Comparison of ENCODE assay signal across 32 cellular contexts in the genomic region with DNA sequence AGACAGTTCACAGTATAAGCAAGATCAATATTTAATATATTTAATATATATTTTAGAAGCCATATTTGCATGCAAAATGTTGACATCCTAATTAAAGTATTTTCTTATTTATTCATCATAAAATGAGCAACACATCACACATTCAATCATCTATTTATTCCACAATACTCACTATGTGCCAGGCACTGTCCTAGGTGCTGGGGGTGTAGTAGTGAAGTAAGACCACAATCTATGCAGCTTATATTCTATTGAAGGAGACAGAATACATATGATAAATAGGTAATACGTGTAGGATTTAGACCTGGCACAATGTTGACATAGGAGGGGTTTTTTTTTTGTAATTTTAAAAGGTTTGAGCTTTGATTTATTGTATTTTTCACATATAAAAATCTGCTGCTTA.
A peak's percentile ranks its signal among the peaks of the same experiment; 100 is the strongest.
DNase-seq lines count a peak whose midpoint lies in the region; TF ChIP-seq lines count a peak whose summit lies in the region.
"Had no signal": no experiment of that assay in that cellular context is flagged by ENCODE, and none has a peak within 500 bp of the region (broad histone marks: within the 10 kb centered on the region; RNA-seq: fewer than 3 reads in every experiment).

No MANE protein-coding gene starts in this region.

- no peak for TF ChIP-seq POLR2A in esophagus squamous epithelium (IDR thresholded peaks at IDR 0.05)

- H3K4me1 ChIP-seq in colonic mucosa (no peaks in the 10 kb centered on the region), esophagus squamous epithelium (no peaks in the 10 kb centered on the region)
- H3K4me1 ChIP-seq: A549, BE2C, BLaER1, Caco-2 had no signal

- intact Hi-C loops in colonic mucosa (cut with DNase I): no loop called here
- intact Hi-C loops in esophagus squamous epithelium (cut with DNase I): no loop called here

- H3K27me3 ChIP-seq in colonic mucosa: no peaks in the 10 kb centered on the region
- H3K27me3 ChIP-seq in esophagus squamous epithelium: no peaks in the 10 kb centered on the region
- H3K27me3 ChIP-seq: BE2C; BLaER1; BLaER1 treated with 17β-estradiol and CSF1 and Interleukin-3, amounts not matched to agents 10 nM and 100 nM had no signal

- H3K4me3 ChIP-seq in colonic mucosa (no peak overlapping the region), esophagus squamous epithelium (no peak overlapping the region)
- H3K4me3 ChIP-seq: A549; BLaER1; BLaER1 treated with 17β-estradiol and CSF1 and Interleukin-3, amounts not matched to agents 10 nM and 100 nM had no signal

- no peaks in the 10 kb centered on the region for H3K36me3 ChIP-seq in colonic mucosa
- H3K36me3 ChIP-seq in esophagus squamous epithelium: no peaks in the 10 kb centered on the region
- H3K36me3 ChIP-seq: BE2C; BLaER1; BLaER1 treated with 17β-estradiol and CSF1 and Interleukin-3, amounts not matched to agents 10 nM and 100 nM had no signal

- WGBS in esophagus squamous epithelium, 2 donors: 16 to 24% methylated on average over 1 of the region's 1 CpG

- no peak for TF ChIP-seq EP300 in Ishikawa (IDR thresholded peaks at IDR 0.05; ENCODE audit: borderline replicate concordance)

- no peaks in the 10 kb centered on the region for H3K9me3 ChIP-seq in colonic mucosa
- H3K9me3 ChIP-seq in esophagus squamous epithelium: no peaks in the 10 kb centered on the region
- H3K9me3 ChIP-seq: A549; BE2C; BLaER1; BLaER1 treated with 17β-estradiol and CSF1 and Interleukin-3, amounts not matched to agents 10 nM and 100 nM; Caco-2 had no signal

- TF ChIP-seq RAD21 in Ishikawa (IDR thresholded peaks at IDR 0.05; ENCODE audit: low read depth): no peak

- H3K9ac ChIP-seq in colonic mucosa (ENCODE audit: low read depth in 2 of 2, low read length in 2 of 2): no peak overlapping the region
- H3K9ac ChIP-seq: BLaER1; BLaER1 treated with 17β-estradiol and CSF1 and Interleukin-3, amounts not matched to agents 10 nM and 100 nM had no signal

- H3K27ac ChIP-seq in 22Rv1 (peak overlapping the region; percentile 96), VCaP (peak overlapping the region; percentile 78; the same call in 1 of the 2 replicates), colonic mucosa (peak overlapping the region; percentile 87), esophagus squamous epithelium (no peak overlapping the region)
- H3K27ac ChIP-seq: A549; BLaER1; BLaER1 treated with 17β-estradiol and CSF1 and Interleukin-3, amounts not matched to agents 10 nM and 100 nM; C4-2B had no signal

- TF ChIP-seq CTCF in 22Rv1 (IDR thresholded peaks at IDR 0.05) (no peak), VCaP (conservative IDR thresholded peaks at IDR 0.05) (no peak), colonic mucosa (IDR thresholded peaks at IDR 0.05) (no peak), esophagus squamous epithelium (IDR thresholded peaks at IDR 0.05) (no peak)

- DNase-seq in colonic mucosa: no peak
- no peak for DNase-seq in NCI-H1694 (lab: John Stamatoyannopoulos, UW)
- no peak for DNase-seq in retina
- no peak for DNase-seq in esophagus squamous epithelium (lab: John Stamatoyannopoulos, UW)
- no peak for DNase-seq in A172 (ENCODE audit: low spot score)
- DNase-seq: 8988T; ACHN; AML-193; BE2C; C1 segment of cervical spinal cord; Caco-2; Calu3; CD4-positive, alpha-beta memory T cell; CD4-positive, alpha-beta T cell; CD4-positive, CD25-positive, alpha-beta regulatory T cell; CD8-positive, alpha-beta memory T cell; CD8-positive, alpha-beta T cell; COR-L47; DMS 273 treated with DMSO at 0.1 percent for 48 hours; DMS153; DMS53; DMS79; DMS79 treated with DMSO at 0.1 percent for 48 hours; DND-41; EL had no signal

TF ChIP-seq in Ishikawa, 13 proteins besides CTCF, POLR2A, EP300 and RAD21:
- no peak for TF ChIP-seq ZBTB7A (IDR thresholded peaks at IDR 0.05; ENCODE audit: low read depth)
- TF ChIP-seq, protein P1, sequence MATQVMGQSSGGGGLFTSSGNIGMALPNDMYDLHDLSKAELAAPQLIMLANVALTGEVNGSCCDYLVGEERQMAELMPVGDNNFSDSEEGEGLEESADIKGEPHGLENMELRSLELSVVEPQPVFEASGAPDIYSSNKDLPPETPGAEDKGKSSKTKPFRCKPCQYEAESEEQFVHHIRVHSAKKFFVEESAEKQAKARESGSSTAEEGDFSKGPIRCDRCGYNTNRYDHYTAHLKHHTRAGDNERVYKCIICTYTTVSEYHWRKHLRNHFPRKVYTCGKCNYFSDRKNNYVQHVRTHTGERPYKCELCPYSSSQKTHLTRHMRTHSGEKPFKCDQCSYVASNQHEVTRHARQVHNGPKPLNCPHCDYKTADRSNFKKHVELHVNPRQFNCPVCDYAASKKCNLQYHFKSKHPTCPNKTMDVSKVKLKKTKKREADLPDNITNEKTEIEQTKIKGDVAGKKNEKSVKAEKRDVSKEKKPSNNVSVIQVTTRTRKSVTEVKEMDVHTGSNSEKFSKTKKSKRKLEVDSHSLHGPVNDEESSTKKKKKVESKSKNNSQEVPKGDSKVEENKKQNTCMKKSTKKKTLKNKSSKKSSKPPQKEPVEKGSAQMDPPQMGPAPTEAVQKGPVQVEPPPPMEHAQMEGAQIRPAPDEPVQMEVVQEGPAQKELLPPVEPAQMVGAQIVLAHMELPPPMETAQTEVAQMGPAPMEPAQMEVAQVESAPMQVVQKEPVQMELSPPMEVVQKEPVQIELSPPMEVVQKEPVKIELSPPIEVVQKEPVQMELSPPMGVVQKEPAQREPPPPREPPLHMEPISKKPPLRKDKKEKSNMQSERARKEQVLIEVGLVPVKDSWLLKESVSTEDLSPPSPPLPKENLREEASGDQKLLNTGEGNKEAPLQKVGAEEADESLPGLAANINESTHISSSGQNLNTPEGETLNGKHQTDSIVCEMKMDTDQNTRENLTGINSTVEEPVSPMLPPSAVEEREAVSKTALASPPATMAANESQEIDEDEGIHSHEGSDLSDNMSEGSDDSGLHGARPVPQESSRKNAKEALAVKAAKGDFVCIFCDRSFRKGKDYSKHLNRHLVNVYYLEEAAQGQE (IDR thresholded peaks at IDR 0.05; ENCODE audit: low read depth): peak; percentile 61; the same call in 1 of the 2 replicates
- TF ChIP-seq EGR1 (IDR thresholded peaks at IDR 0.05): no peak

Comparison
In these comparisons a context has a peak if more than half of its experiments do, and no peak if none do; other contexts are left out.
1. H3K27ac ChIP-seq: peak in 22Rv1 (single experiment), VCaP (single experiment) and colonic mucosa (single experiment); none in esophagus squamous epithelium (0 of 4).